In genomic region chr10:11093733-11094132, GRCh38 we compare ENCODE assay signal across 15 cellular contexts.
DNase-seq lines count a peak whose midpoint lies in the region; ATAC-seq and TF ChIP-seq lines count a peak whose summit lies in the region.
"Had no signal": no experiment of that assay in that cellular context is flagged by ENCODE, and none has a peak within 500 bp of the region (broad histone marks: within the 10 kb centered on the region; RNA-seq: fewer than 3 reads in every experiment).

No MANE protein-coding gene starts in this region.

- H3K27ac Mint-ChIP-seq in GM23338 (no peak overlapping the region), WTC11 (peak overlapping the region; percentile 73; the same call in 1 of the 2 replicates)
- no peak overlapping the region for H3K27ac Mint-ChIP-seq in stimulated activated effector memory CD8-positive, alpha-beta T cell treated with anti-CD3 and anti-CD28 coated beads, Interleukin-12 subunit alpha, Interleukin-12 subunit beta, amount 100 ng/mL, for 72 hours
- H3K27ac Mint-ChIP-seq: CD8-positive, alpha-beta T cell had no signal

- no peaks in the 10 kb centered on the region for H4K20me1 ChIP-seq in GM23338 (replicated peaks; ENCODE audit: insufficient read depth)

- H3K79me2 ChIP-seq in GM23338 (replicated peaks; ENCODE audit: insufficient read depth): no peaks in the 10 kb centered on the region

- H3K4me1 ChIP-seq in GM23338 (ENCODE audit: insufficient read depth): peaks cover 36% of the 10 kb centered on the region
- H3K4me1 ChIP-seq in HUES48 (ENCODE audit: control insufficient read depth, insufficient read depth, low read length): peaks cover 41% of the 10 kb centered on the region
- H3K4me1 ChIP-seq: Caco-2 had no signal

- no peak for DNase-seq in GM23338 (ENCODE audit: low spot score)
- no peak for DNase-seq in WTC11 (ENCODE audit: low spot score)
- no peak for DNase-seq in stimulated activated effector memory CD8-positive, alpha-beta T cell treated with anti-CD3 and anti-CD28 coated beads, Interleukin-12 subunit alpha, Interleukin-12 subunit beta, amount 100 ng/mL, for 72 hours (ENCODE audit: low spot score in 2 of 2)
- DNase-seq in NCI-H82 treated with DMSO at 0.1 percent for 48 hours (lab: John Stamatoyannopoulos, UW; ENCODE audit: unreplicated experiment): no peak
- DNase-seq: C1 segment of cervical spinal cord; Caco-2; CD8-positive, alpha-beta T cell; DMS153; DND-41; GM23248; H9 had no signal

- H3K27ac ChIP-seq in GM23338 (ENCODE audit: low read depth) (no peak overlapping the region), HUES48 (ENCODE audit: low read depth, low read length) (peak overlapping the region; percentile 9)
- H3K27ac ChIP-seq: GM23248 had no signal

- H3K36me3 ChIP-seq in GM23338 (ENCODE audit: insufficient read depth) (no peaks in the 10 kb centered on the region), HUES48 (ENCODE audit: control insufficient read depth, insufficient read depth, low read length) (no peaks in the 10 kb centered on the region)

- H3K9ac ChIP-seq in HUES48 (ENCODE audit: low read depth, low read length): no peak overlapping the region
- H3K9ac ChIP-seq: GM23248 had no signal

- CTCF ChIA-PET in WTC11 (lab: Charles Lee): no interaction called here

- H3K9me2 ChIP-seq in GM23338 (ENCODE audit: insufficient read depth): peaks cover 7% of the 10 kb centered on the region; the same call in 1 of the 2 replicates

- POLR2A ChIA-PET in WTC11 (lab: Charles Lee): no interaction called here

- H3F3A ChIP-seq in GM23338 (replicated peaks; ENCODE audit: low read depth): no peaks in the 10 kb centered on the region

- no peaks in the 10 kb centered on the region for H3K9me3 ChIP-seq in HUES48 (ENCODE audit: control insufficient read depth, insufficient read depth, low read length)
- H3K9me3 ChIP-seq: Caco-2 had no signal

- TF ChIP-seq CTCF in GM23338 (conservative IDR thresholded peaks at IDR 0.05; ENCODE audit: low read depth in 2 of 2) (no peak), WTC11 (IDR thresholded peaks at IDR 0.05) (no peak)

- no peaks in the 10 kb centered on the region for H3K27me3 ChIP-seq in GM23338 (ENCODE audit: insufficient read depth)
- no peaks in the 10 kb centered on the region for H3K27me3 ChIP-seq in HUES48 (ENCODE audit: control insufficient read depth, insufficient read depth, low read length)

- H3K27me3 Mint-ChIP-seq in GM23338 (ENCODE audit: insufficient read depth, low read depth, poor library complexity): peaks cover 7% of the 10 kb centered on the region
- H3K27me3 Mint-ChIP-seq in WTC11 (ENCODE audit: low read depth): 0 out of 2 replicates have a peak, but pooled peaks cover 3% of the 10 kb centered on the region

- no peak overlapping the region for H2AFZ ChIP-seq in GM23338
- H2AFZ ChIP-seq: GM23248 had no signal

- H3K4me2 ChIP-seq in GM23338: peak overlapping the region; percentile 59

- H3K4me1 Mint-ChIP-seq in GM23338: peaks cover 32% of the 10 kb centered on the region
- peaks cover 50% of the 10 kb centered on the region for H3K4me1 Mint-ChIP-seq in WTC11
- peaks cover 6% of the 10 kb centered on the region for H3K4me1 Mint-ChIP-seq in stimulated activated effector memory CD8-positive, alpha-beta T cell treated with anti-CD3 and anti-CD28 coated beads, Interleukin-12 subunit alpha, Interleukin-12 subunit beta, amount 100 ng/mL, for 72 hours

- H3K36me3 Mint-ChIP-seq in GM23338 (ENCODE audit: low read depth): no peaks in the 10 kb centered on the region
- no peaks in the 10 kb centered on the region for H3K36me3 Mint-ChIP-seq in WTC11
- no peaks in the 10 kb centered on the region for H3K36me3 Mint-ChIP-seq in stimulated activated effector memory CD8-positive, alpha-beta T cell treated with anti-CD3 and anti-CD28 coated beads, Interleukin-12 subunit alpha, Interleukin-12 subunit beta, amount 100 ng/mL, for 72 hours
- H3K36me3 Mint-ChIP-seq: CD8-positive, alpha-beta T cell had no signal

- H3K9me3 Mint-ChIP-seq in GM23338 (no peaks in the 10 kb centered on the region), WTC11 (no peaks in the 10 kb centered on the region)
- no peaks in the 10 kb centered on the region for H3K9me3 Mint-ChIP-seq in stimulated activated effector memory CD8-positive, alpha-beta T cell treated with anti-CD3 and anti-CD28 coated beads, Interleukin-12 subunit alpha, Interleukin-12 subunit beta, amount 100 ng/mL, for 72 hours
- H3K9me3 Mint-ChIP-seq: CD8-positive, alpha-beta T cell; H9 had no signal

- H3K4me3 ChIP-seq in GM23338 (no peak overlapping the region), HUES48 (ENCODE audit: low read depth, low read length) (no peak overlapping the region)
- H3K4me3 ChIP-seq: GM23248 had no signal

- H3K4me3 Mint-ChIP-seq in GM23338 (no peak overlapping the region), WTC11 (no peak overlapping the region)
- H3K4me3 Mint-ChIP-seq in stimulated activated effector memory CD8-positive, alpha-beta T cell treated with anti-CD3 and anti-CD28 coated beads, Interleukin-12 subunit alpha, Interleukin-12 subunit beta, amount 100 ng/mL, for 72 hours: no peak overlapping the region
- H3K4me3 Mint-ChIP-seq: CD8-positive, alpha-beta T cell; H9 had no signal

- no peak for ATAC-seq in GM23338
- no peak for ATAC-seq in WTC11
- ATAC-seq in stimulated activated effector memory CD8-positive, alpha-beta T cell treated with anti-CD3 and anti-CD28 coated beads, Interleukin-12 subunit alpha, Interleukin-12 subunit beta, amount 100 ng/mL, for 72 hours: peak; percentile 39
- ATAC-seq in GM21737 (IDR thresholded peaks at IDR 0.05; ENCODE audit: unreplicated experiment): no peak
- ATAC-seq in HG02852 (IDR thresholded peaks at IDR 0.05; ENCODE audit: unreplicated experiment): no peak
- ATAC-seq: CD8-positive, alpha-beta T cell; HCT116 had no signal

TF ChIP-seq in GM23338, 12 proteins besides CTCF, POLR2A, EP300 and RAD21 (continues in another document):
- TF ChIP-seq STAT1 (IDR thresholded peaks at IDR 0.05; ENCODE audit: unreplicated experiment) (no peak), NANOG (IDR thresholded peaks at IDR 0.05; ENCODE audit: borderline replicate concordance) (no peak), JUNB (IDR thresholded peaks at IDR 0.05; ENCODE audit: unreplicated experiment) (no peak), CREB1 (CRISPR knock-in tag; IDR thresholded peaks at IDR 0.05; ENCODE audit: low read depth) (no peak), REST (IDR thresholded peaks at IDR 0.05; ENCODE audit: unreplicated experiment) (no peak)

TF ChIP-seq in WTC11, 78 proteins besides CTCF, POLR2A, EP300 and RAD21 (continues in another document):
- no peak for TF ChIP-seq ARID4B (CRISPR knock-in tag; IDR thresholded peaks at IDR 0.05; ENCODE audit: borderline replicate concordance)
- TF ChIP-seq NR3C1 (CRISPR knock-in tag; conservative IDR thresholded peaks at IDR 0.05; ENCODE audit: low read depth): no peak
- no peak for TF ChIP-seq NFE2L1 (CRISPR knock-in tag; IDR thresholded peaks at IDR 0.05)
- TF ChIP-seq MYBL2 (CRISPR knock-in tag; IDR thresholded peaks at IDR 0.05): no peak
- TF ChIP-seq GTF2I (CRISPR knock-in tag; conservative IDR thresholded peaks at IDR 0.05): no peak
- TF ChIP-seq ATF1 (CRISPR knock-in tag; IDR thresholded peaks at IDR 0.05): no peak
- TF ChIP-seq ZNF416 (CRISPR knock-in tag; IDR thresholded peaks at IDR 0.05): no peak
- no peak for TF ChIP-seq ETV6 (CRISPR knock-in tag; IDR thresholded peaks at IDR 0.05)
- no peak for TF ChIP-seq HMGXB4 (CRISPR knock-in tag; IDR thresholded peaks at IDR 0.05)
